In genomic region chr19:2391118-2391725, GRCh38 we compare ENCODE assay signal across 8 cellular contexts. TPM values are rescaled to one million over a fixed set of nuclear protein-coding genes. Genes with fewer than 3 reads are reported as not detected.
DNase-seq lines count a peak whose midpoint lies in the region; ATAC-seq and TF ChIP-seq lines count a peak whose summit lies in the region.

No MANE protein-coding gene starts in this region.

- in situ Hi-C loops in GM13977 (cut with MboI; ENCODE audit: low pct_unique_long_range_greater_than_20kb, low sequenced_read_pairs, unreplicated experiment): loop anchor here (10.0 kb wide), 1 partner anchor 226 kb away; the partner anchor contains the start of gene DOT1L

- H3K9me3 ChIP-seq in esophagus squamous epithelium: no peaks in the 10 kb centered on the region

- DNase-seq in GM13977 (ENCODE audit: low spot score): peak; percentile 76
- DNase-seq in NCI-H2171 treated with DMSO at 0.1 percent for 48 hours (lab: John Stamatoyannopoulos, UW): peak; percentile 84
- DNase-seq in activated CD4-positive, alpha-beta T cell treated with anti-CD3 and anti-CD28 coated beads, Interleukin-2, amount 50 U/mL, for 1 hour: peak; percentile 39
- no peak for DNase-seq in esophagus squamous epithelium (lab: John Stamatoyannopoulos, UW)
- no peak for DNase-seq in natural killer cell treated with Interleukin-12 subunit alpha and Interleukin-12 subunit beta and Interleukin-15 and Interleukin-18, amount 100 ng/mL, for 72 hours (ENCODE audit: low spot score)
- no peak for DNase-seq in D341Med (ENCODE audit: low spot score)

- no peak overlapping the region for H3K27ac Mint-ChIP-seq in natural killer cell treated with Interleukin-12 subunit alpha and Interleukin-12 subunit beta and Interleukin-15 and Interleukin-18, amount 100 ng/mL, for 72 hours

- H3K4me3 Mint-ChIP-seq in natural killer cell treated with Interleukin-12 subunit alpha and Interleukin-12 subunit beta and Interleukin-15 and Interleukin-18, amount 100 ng/mL, for 72 hours: peak overlapping the region; percentile 3

- H3K9me3 Mint-ChIP-seq in natural killer cell treated with Interleukin-12 subunit alpha and Interleukin-12 subunit beta and Interleukin-15 and Interleukin-18, amount 100 ng/mL, for 72 hours: no peaks in the 10 kb centered on the region

- H3K36me3 ChIP-seq in esophagus squamous epithelium: no peaks in the 10 kb centered on the region

- peaks cover 0 to 10% of the 10 kb centered on the region in 2 donors for H3K27me3 Mint-ChIP-seq in natural killer cell treated with Interleukin-12 subunit alpha and Interleukin-12 subunit beta and Interleukin-15 and Interleukin-18, amount 100 ng/mL, for 72 hours

- TF ChIP-seq POLR2A in esophagus squamous epithelium (IDR thresholded peaks at IDR 0.05): no peak

- H3K27me3 ChIP-seq in esophagus squamous epithelium: peaks cover 0 to 37% (median 0%) of the 10 kb centered on the region in 4 donors

- 4 to 10% methylated on average over 10 of the region's 10 CpGs for WGBS in esophagus squamous epithelium, 2 donors

- H3K27ac ChIP-seq in C4-2B (no peak overlapping the region), esophagus squamous epithelium (no peak overlapping the region)

- intact Hi-C loops in esophagus squamous epithelium (cut with DNase I): loop anchor here (10.0 kb wide), 2 partner anchors 106 to 236 kb away; partner anchors contain the start of genes AP3D1 and PEAK3

- ATAC-seq in natural killer cell treated with Interleukin-12 subunit alpha and Interleukin-12 subunit beta and Interleukin-15 and Interleukin-18, amount 100 ng/mL, for 72 hours: peak in 1 of 2 donors; percentile 61
- no peak for ATAC-seq in HG03135 (IDR thresholded peaks at IDR 0.05; ENCODE audit: unreplicated experiment)

- no peak overlapping the region for H3K4me3 ChIP-seq in esophagus squamous epithelium

- H3K4me1 ChIP-seq in esophagus squamous epithelium: no peaks in the 10 kb centered on the region

- peaks cover 9 to 11% of the 10 kb centered on the region in 2 donors for H3K4me1 Mint-ChIP-seq in natural killer cell treated with Interleukin-12 subunit alpha and Interleukin-12 subunit beta and Interleukin-15 and Interleukin-18, amount 100 ng/mL, for 72 hours (ENCODE audit: low read depth in 2 of 2)

- TF ChIP-seq CTCF in C4-2B (conservative IDR thresholded peaks at IDR 0.05) (peak; percentile 91), GM13977 (IDR thresholded peaks at IDR 0.05; ENCODE audit: extremely low read depth, insufficient read depth, missing control alignments) (peak; percentile 80), esophagus squamous epithelium (IDR thresholded peaks at IDR 0.05) (peak; percentile 46 to 84 (median 74))

- no peaks in the 10 kb centered on the region for H3K36me3 Mint-ChIP-seq in natural killer cell treated with Interleukin-12 subunit alpha and Interleukin-12 subunit beta and Interleukin-15 and Interleukin-18, amount 100 ng/mL, for 72 hours

RNA-seq across cellular contexts. Expression of gene TMPRSS9, which starts 31.2 kb away (rescaled TPM):
- total RNA-seq in esophagus squamous epithelium: under 1 TPM in 1 of 4 donors, not detected in 3; 0.19 TPM
- not detected for total RNA-seq in natural killer cell treated with Interleukin-12 subunit alpha and Interleukin-12 subunit beta and Interleukin-15 and Interleukin-18, amount 100 ng/mL, for 72 hours

RNA-seq across cellular contexts. Expression of gene TIMM13, which starts 36.2 kb away (rescaled TPM):
- total RNA-seq in esophagus squamous epithelium: 10 to 100 TPM; 46.2 to 65.7 (median 53.8) TPM
- total RNA-seq in natural killer cell treated with Interleukin-12 subunit alpha and Interleukin-12 subunit beta and Interleukin-15 and Interleukin-18, amount 100 ng/mL, for 72 hours: 100 to 1,000 TPM in 1 of 2 donors, 10 to 100 TPM in 1; 80.1 to 124 TPM

Comparison
In these comparisons a context has a peak if more than half of its experiments do, and no peak if none do; other contexts are left out.
1. DNase-seq: peak in GM13977 (single experiment), NCI-H2171 treated with DMSO at 0.1 percent for 48 hours (single experiment) and activated CD4-positive, alpha-beta T cell treated with anti-CD3 and anti-CD28 coated beads, Interleukin-2, amount 50 U/mL, for 1 hour (single experiment); none in esophagus squamous epithelium (single experiment), natural killer cell treated with Interleukin-12 subunit alpha and Interleukin-12 subunit beta and Interleukin-15 and Interleukin-18, amount 100 ng/mL, for 72 hours (single experiment) and D341Med (single experiment).
2. Peak in every context shown above with its lines, with median percentiles within 50 percentile points of each other: CTCF ChIP-seq.